In the genomic region with DNA sequence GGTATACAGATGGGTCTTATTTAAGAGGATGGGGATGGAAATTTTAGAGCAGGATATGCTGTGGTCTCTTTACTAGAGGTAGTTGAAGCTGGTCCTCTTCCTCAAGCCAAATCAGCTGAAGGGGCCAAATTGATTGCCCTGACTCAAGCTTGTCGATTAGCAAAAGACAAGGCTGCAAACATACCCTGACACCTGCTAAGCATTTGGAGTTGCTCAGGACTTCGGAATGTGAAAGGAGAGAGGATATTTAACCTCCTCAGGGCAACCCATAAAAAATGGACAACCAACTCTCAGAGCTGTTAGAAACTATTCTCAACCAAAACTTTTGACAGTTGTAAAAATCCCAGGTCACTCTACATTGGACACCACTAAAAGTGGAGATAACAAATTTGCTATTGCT, we compare ENCODE assay signal across 15 cellular contexts. TPM values are rescaled to one million over a fixed set of nuclear protein-coding genes. Genes with fewer than 3 reads are reported as not detected.
DNase-seq lines count a peak whose midpoint lies in the region; ATAC-seq and TF ChIP-seq lines count a peak whose summit lies in the region.
"Had no signal": no experiment of that assay in that cellular context is flagged by ENCODE, and none has a peak within 500 bp of the region (broad histone marks: within the 10 kb centered on the region; RNA-seq: fewer than 3 reads in every experiment).

No MANE protein-coding gene starts in this region.

- no peak overlapping the region for H3K4ac ChIP-seq in mesendoderm (ENCODE audit: low read depth, low read length)

- H3K4me3 Mint-ChIP-seq in natural killer cell (no peak overlapping the region), immature natural killer cell (no peak overlapping the region)
- no peak overlapping the region for H3K4me3 Mint-ChIP-seq in natural killer cell treated with Interleukin-12 subunit alpha and Interleukin-12 subunit beta and Interleukin-15 and Interleukin-18, amount 100 ng/mL, for 72 hours
- H3K4me3 Mint-ChIP-seq: CD8-positive, alpha-beta memory T cell; GM23338 had no signal

- H3K27ac ChIP-seq in mesendoderm (ENCODE audit: low read depth, low read length) (no peak overlapping the region), gastroesophageal sphincter (no peak overlapping the region)
- H3K27ac ChIP-seq: BLaER1 had no signal

- WGBS in mesendoderm (ENCODE audit: extremely low coverage, insufficient coverage, low lambda C conversion rate) = no CpG with 5 or more reads among the region's 2 CpGs
- 83% methylated on average over 2 of the region's 2 CpGs; no CpG with 5 or more reads in 1 of the 2 donors for WGBS in gastroesophageal sphincter (ENCODE audit: low coverage in 1 of 2), 2 donors

- H3K9me3 Mint-ChIP-seq in natural killer cell = peaks cover 10% of the 10 kb centered on the region in 2 donors
- no peaks in the 10 kb centered on the region for H3K9me3 Mint-ChIP-seq in natural killer cell treated with Interleukin-12 subunit alpha and Interleukin-12 subunit beta and Interleukin-15 and Interleukin-18, amount 100 ng/mL, for 72 hours
- peaks cover 10 to 20% (median 20%) of the 10 kb centered on the region in 6 donors for H3K9me3 Mint-ChIP-seq in immature natural killer cell
- H3K9me3 Mint-ChIP-seq: GM23338 had no signal

- H3K4me1 ChIP-seq in mesendoderm (ENCODE audit: control insufficient read depth, low read depth, low read length) (no peaks in the 10 kb centered on the region), gastroesophageal sphincter (no peaks in the 10 kb centered on the region)

- H2BK5ac ChIP-seq in mesendoderm (ENCODE audit: low read length) = no peak overlapping the region

- H3K4me3 ChIP-seq in mesendoderm (ENCODE audit: low read length) (no peak overlapping the region), gastroesophageal sphincter (no peak overlapping the region)
- H3K4me3 ChIP-seq: BLaER1, GM23338 had no signal

- H4K5ac ChIP-seq in mesendoderm (ENCODE audit: low read length) = no peak overlapping the region

- H3K9ac ChIP-seq in mesendoderm (ENCODE audit: low read length) = no peak overlapping the region
- H3K9ac ChIP-seq: BLaER1 had no signal

- H3K36me3 Mint-ChIP-seq in natural killer cell (peaks cover 29% of the 10 kb centered on the region), immature natural killer cell (peaks cover 24 to 54% (median 28%) of the 10 kb centered on the region in 3 donors)
- H3K36me3 Mint-ChIP-seq in natural killer cell treated with Interleukin-12 subunit alpha and Interleukin-12 subunit beta and Interleukin-15 and Interleukin-18, amount 100 ng/mL, for 72 hours = peaks cover 15% of the 10 kb centered on the region

- no peak overlapping the region for H2BK15ac ChIP-seq in mesendoderm (replicated peaks; ENCODE audit: low read depth)

- H3K4me2 ChIP-seq in mesendoderm (ENCODE audit: low read length) = no peak overlapping the region
- H3K4me2 ChIP-seq: BLaER1, GM23338 had no signal

- TF ChIP-seq EP300 in gastroesophageal sphincter (IDR thresholded peaks at IDR 0.05) = no peak

- TF ChIP-seq CTCF in natural killer cell (IDR thresholded peaks at IDR 0.05) (no peak), gastroesophageal sphincter (IDR thresholded peaks at IDR 0.05) (no peak)

- no peaks in the 10 kb centered on the region for H3K79me2 ChIP-seq in mesendoderm (ENCODE audit: control insufficient read depth, insufficient read depth, low read length)

- H3K36me3 ChIP-seq in mesendoderm (ENCODE audit: control insufficient read depth, insufficient read depth, low read length) (no peaks in the 10 kb centered on the region), gastroesophageal sphincter (no peaks in the 10 kb centered on the region)
- H3K36me3 ChIP-seq: BLaER1 had no signal

- H3K56ac ChIP-seq in mesendoderm (ENCODE audit: low read length) = no peak overlapping the region

- H3K27me3 Mint-ChIP-seq in natural killer cell (ENCODE audit: low read depth in 2 of 2) (no peaks in the 10 kb centered on the region), immature natural killer cell (ENCODE audit: low read depth in 3 of 3) (peaks cover 0 to 7% (median 0%) of the 10 kb centered on the region in 3 donors)
- H3K27me3 Mint-ChIP-seq in natural killer cell treated with Interleukin-12 subunit alpha and Interleukin-12 subunit beta and Interleukin-15 and Interleukin-18, amount 100 ng/mL, for 72 hours = no peaks in the 10 kb centered on the region

- H3K27me3 ChIP-seq in mesendoderm (ENCODE audit: insufficient read depth, low read length, poor library complexity) (no peaks in the 10 kb centered on the region), gastroesophageal sphincter (peaks cover 14% of the 10 kb centered on the region)
- H3K27me3 ChIP-seq: BLaER1 had no signal

- H4K8ac ChIP-seq in mesendoderm (ENCODE audit: low read depth, low read length) = no peak overlapping the region

- intact Hi-C loops in natural killer cell (cut with micrococcal nuclease) = no loop called here

- H3K23ac ChIP-seq in mesendoderm (ENCODE audit: low read length) = no peak overlapping the region

- H3K18ac ChIP-seq in mesendoderm (ENCODE audit: low read length) = no peak overlapping the region

- no peaks in the 10 kb centered on the region for H3K9me3 ChIP-seq in gastroesophageal sphincter
- H3K9me3 ChIP-seq: BLaER1, Caco-2 had no signal

- H3K27ac Mint-ChIP-seq in natural killer cell (peak overlapping the region; percentile 88 to 89), immature natural killer cell (peak overlapping the region; percentile 3 to 91 (median 68))
- peak overlapping the region in 1 of 2 donors; percentile 86 for H3K27ac Mint-ChIP-seq in natural killer cell treated with Interleukin-12 subunit alpha and Interleukin-12 subunit beta and Interleukin-15 and Interleukin-18, amount 100 ng/mL, for 72 hours
- H3K27ac Mint-ChIP-seq: GM23338 had no signal

- peaks cover 69 to 86% of the 10 kb centered on the region in 2 donors for H3K4me1 Mint-ChIP-seq in natural killer cell
- H3K4me1 Mint-ChIP-seq in natural killer cell treated with Interleukin-12 subunit alpha and Interleukin-12 subunit beta and Interleukin-15 and Interleukin-18, amount 100 ng/mL, for 72 hours (ENCODE audit: low read depth in 2 of 2) = peaks cover 64 to 67% of the 10 kb centered on the region in 2 donors
- H3K4me1 Mint-ChIP-seq in immature natural killer cell = peaks cover 75 to 100% of the 10 kb centered on the region in 2 donors

- ATAC-seq in natural killer cell (no peak), gastroesophageal sphincter (no peak)
- no peak for ATAC-seq in natural killer cell treated with Interleukin-12 subunit alpha and Interleukin-12 subunit beta and Interleukin-15 and Interleukin-18, amount 100 ng/mL, for 72 hours
- ATAC-seq: GM23338 had no signal

- DNase-seq in natural killer cell (no peak), immature natural killer cell (no peak), mesendoderm (peak; percentile 26), epidermal melanocyte (ENCODE audit: insufficient read length, low spot score) (no peak), NCI-H446 treated with DMSO at 0.1 percent for 48 hours (lab: John Stamatoyannopoulos, UW) (no peak)
- DNase-seq in natural killer cell treated with Interleukin-12 subunit alpha and Interleukin-12 subunit beta and Interleukin-15 and Interleukin-18, amount 100 ng/mL, for 72 hours (ENCODE audit: low spot score) = no peak
- DNase-seq: 8988T; AML-193; Caco-2; CD8-positive, alpha-beta memory T cell; DND-41; H7 had no signal

- TF ChIP-seq POLR2A in gastroesophageal sphincter (IDR thresholded peaks at IDR 0.05) = no peak

- no peak overlapping the region for H2BK120ac ChIP-seq in mesendoderm (ENCODE audit: low read depth, low read length)

- no peak overlapping the region for H2AK5ac ChIP-seq in mesendoderm (ENCODE audit: low read length)

- no peaks in the 10 kb centered on the region for H3K79me1 ChIP-seq in mesendoderm (ENCODE audit: low read length)

RNA-seq across cellular contexts. Expression of a gene that starts 15.6 kb away (rescaled TPM):
- 100 to 1,000 TPM; 106 to 140 (median 112) TPM for total RNA-seq in natural killer cell
- total RNA-seq in natural killer cell treated with Interleukin-12 subunit alpha and Interleukin-12 subunit beta and Interleukin-15 and Interleukin-18, amount 100 ng/mL, for 72 hours = 1 to 10 TPM; 3.8 to 4.5 TPM
- 100 to 1,000 TPM in 2 of 3 donors, 10 to 100 TPM in 1; 78.2 to 233 (median 133) TPM for polyA plus RNA-seq in immature natural killer cell
- polyA plus RNA-seq in mesendoderm (2013, experiment 1 of 2) = 0.03 TPM
- 0.01 TPM for polyA plus RNA-seq in mesendoderm (2013, experiment 2 of 2)
- total RNA-seq in gastroesophageal sphincter = 1 to 10 TPM in 2 of 4 donors, under 1 TPM in 2; 0.50 to 2.0 (median 0.90) TPM
- total RNA-seq: GM23338, H7 had no signal

RNA-seq across cellular contexts. Expression of a gene that starts 31.0 kb away (rescaled TPM):
- total RNA-seq in natural killer cell = 10 to 100 TPM; 55.3 to 67.9 (median 60.6) TPM
- 10 to 100 TPM; 94.5 to 96.0 TPM for total RNA-seq in natural killer cell treated with Interleukin-12 subunit alpha and Interleukin-12 subunit beta and Interleukin-15 and Interleukin-18, amount 100 ng/mL, for 72 hours
- 100 to 1,000 TPM; 154 to 252 (median 250) TPM for polyA plus RNA-seq in immature natural killer cell
- 0.27 TPM for polyA plus RNA-seq in mesendoderm (2013, experiment 1 of 2)
- polyA plus RNA-seq in mesendoderm (2013, experiment 2 of 2) = 0.28 TPM
- total RNA-seq in gastroesophageal sphincter = 10 to 100 TPM in 2 of 4 donors, 1 to 10 TPM in 2; 4.8 to 24.2 (median 9.0) TPM

Comparison
In these comparisons a context has a peak if more than half of its experiments do, and no peak if none do; other contexts are left out.
1. RNA of a gene that starts 15.6 kb away (total RNA-seq): 106 to 140 TPM in natural killer cell; 3.8 to 4.5 TPM in natural killer cell treated with Interleukin-12 subunit alpha and Interleukin-12 subunit beta and Interleukin-15 and Interleukin-18, amount 100 ng/mL, for 72 hours and 0.50 to 2.0 TPM in gastroesophageal sphincter; every median in the first group is over 10 times any median in the second.